ENCODE assay signal across 20 cellular contexts in genomic region chr21:39463308-39463707, GRCh38. TPM values are rescaled to one million over a fixed set of nuclear protein-coding genes. Genes with fewer than 3 reads are reported as not detected.
"Had no signal": no experiment of that assay in that cellular context is flagged by ENCODE, and none has a peak within 500 bp of the region (broad histone marks: within the 10 kb centered on the region; RNA-seq: fewer than 3 reads in every experiment).

No MANE protein-coding gene starts in this region.

- H3K9me3 ChIP-seq: SJSA1 had no signal

- H3K27me3 ChIP-seq: SJSA1 had no signal

- DNase-seq: KBM-7, NCI-H1092, NCI-H1105 treated with DMSO at 0.1 percent for 48 hours, NCI-H1417 treated with DMSO at 0.1 percent for 48 hours, NCI-H146, NCI-H1694 treated with DMSO at 0.1 percent for 48 hours, NCI-H1930, NCI-H2081, NCI-H2107, NCI-H2227 treated with DMSO at 0.1 percent for 48 hours, NCI-H524, NCI-H526 treated with DMSO at 0.1 percent for 48 hours, NCI-H748 treated with DMSO at 0.1 percent for 48 hours, Right ventricle myocardium superior, RPMI8226, SIG-M5 had no signal

- H3K27ac ChIP-seq: SJSA1, SK-N-MC had no signal

- H3K4me1 ChIP-seq: SJSA1 had no signal

- FAIRE-seq: RCC 7860 had no signal

- H3K36me3 ChIP-seq: SJSA1 had no signal

- H3K4me3 ChIP-seq: SJSA1, SK-N-MC had no signal

RNA-seq across cellular contexts. Expression of gene SH3BGR, which starts 11.5 kb away (rescaled TPM):
- total RNA-seq: HT-29 had no signal

RNA-seq across cellular contexts. Expression of gene LCA5L, which starts 17.7 kb away (rescaled TPM):
- total RNA-seq: HT-29 had no signal
